ENCODE assay signal across 7 cellular contexts in genomic region chr12:79977861-79978260, GRCh38. TPM values are rescaled to one million over a fixed set of nuclear protein-coding genes. Genes with fewer than 3 reads are reported as not detected.
A peak's percentile ranks its signal among the peaks of the same experiment; 100 is the strongest.
DNase-seq lines count a peak whose midpoint lies in the region; ATAC-seq, FAIRE-seq and TF ChIP-seq lines count a peak whose summit lies in the region.
"Not testable (repeated sequence)": the region's sequence is repeated elsewhere in the genome, so short reads cannot be mapped to it uniquely, and the experiment has no call there.

No MANE protein-coding gene starts in this region.

- CTCF ChIA-PET in IMR-90 (lab: Yijun Ruan, JAX), result not testable (repeated sequence)

- not testable (repeated sequence) for H2AK5ac ChIP-seq in IMR-90 (ENCODE audit: low read depth, low read length)

- H3K27ac ChIP-seq in IMR-90 (ENCODE audit: insufficient read depth, low read length); astrocyte (ENCODE audit: low read depth, low read length); epithelial cell of prostate; foreskin keratinocyte; pancreas: not testable (repeated sequence)

- H3K4me1 ChIP-seq in IMR-90 (ENCODE audit: control insufficient read depth, insufficient read depth, low read length); astrocyte (ENCODE audit: insufficient read depth, low read length); foreskin keratinocyte; pancreas: not testable (repeated sequence)

- H4K20me1 ChIP-seq in IMR-90 (ENCODE audit: insufficient read depth, low read length); astrocyte (ENCODE audit: insufficient read depth, low read length): not testable (repeated sequence)

- not testable (repeated sequence) for H3K4me3 ChIP-seq in IMR-90 (ENCODE audit: insufficient read depth, low read depth, low read length); astrocyte (ENCODE audit: insufficient read depth, low read depth, low read length); pancreas

- H2BK20ac ChIP-seq in IMR-90 (ENCODE audit: low read depth, low read length), result not testable (repeated sequence)

- H3K9me3 Mint-ChIP-seq in astrocyte (ENCODE audit: unreplicated experiment), result not testable (repeated sequence)

- TF ChIP-seq CTCF in IMR-90 (conservative IDR thresholded peaks at IDR 0.05; ENCODE audit: low read depth, low read length); astrocyte (IDR thresholded peaks at IDR 0.05; ENCODE audit: insufficient read depth, low read depth, low read length); foreskin keratinocyte (conservative IDR thresholded peaks at IDR 0.05); pancreas (IDR thresholded peaks at IDR 0.05): not testable (repeated sequence)

- not testable (repeated sequence) for H3K4ac ChIP-seq in IMR-90 (ENCODE audit: low read depth, low read length)

- not testable (repeated sequence) for H3K27me3 Mint-ChIP-seq in astrocyte (ENCODE audit: low read depth, unreplicated experiment)

- H3K4me1 Mint-ChIP-seq in astrocyte (ENCODE audit: low read depth, unreplicated experiment), result peaks cover 16% of the 10 kb centered on the region

- H2AK9ac ChIP-seq in IMR-90 (replicated peaks; ENCODE audit: low read depth, low read length, poor library complexity), result not testable (repeated sequence)

- H4K8ac ChIP-seq in IMR-90 (ENCODE audit: low read depth in 2 of 2, low read length in 2 of 2), result not testable (repeated sequence)

- not testable (repeated sequence) for H3K14ac ChIP-seq in IMR-90 (replicated peaks; ENCODE audit: low read depth, low read length)

- BruUV-seq in IMR-90 (replicated peaks; lab: Mats Ljungman, UMichigan), result not testable (repeated sequence)

- DNase-seq in Caki2 (ENCODE audit: low read depth) (peak; percentile 27), IMR-90 (peak; percentile 72), astrocyte (ENCODE audit: low read depth) (peak; percentile 58), epithelial cell of prostate (ENCODE audit: low read depth, low spot score) (peak; percentile 52), foreskin keratinocyte (peak; percentile 27 to 67), pancreas (peak in 1 of 6 donors; percentile 12)
- not testable (repeated sequence) for DNase-seq in GM12891 (ENCODE audit: insufficient read length, low spot score)

- H3K9me3 ChIP-seq in IMR-90 (ENCODE audit: control insufficient read depth, insufficient read depth, low read length); astrocyte (ENCODE audit: insufficient read depth, low read depth, low read length); pancreas: not testable (repeated sequence)

- POLR2A ChIA-PET in IMR-90 (lab: Charles Lee; ENCODE audit: unreplicated experiment), result not testable (repeated sequence)

- not testable (repeated sequence) for H2BK5ac ChIP-seq in IMR-90 (ENCODE audit: low read depth, low read length, poor library complexity, severe bottlenecking)

- dilution Hi-C loops in IMR-90 (cut with HindIII; ENCODE audit: low sequenced_read_pairs, unreplicated experiment), result not testable (repeated sequence)

- H3K27me3 ChIP-seq in IMR-90 (ENCODE audit: control insufficient read depth, insufficient read depth, low read length); astrocyte (ENCODE audit: insufficient read depth, low read length); foreskin keratinocyte; pancreas: not testable (repeated sequence)

- not testable (repeated sequence) for H2BK120ac ChIP-seq in IMR-90 (ENCODE audit: low read depth, low read length)

- intact Hi-C loops in IMR-90 (cut with micrococcal nuclease); pancreas (cut with DNase I): not testable (repeated sequence)

- H3K4me3 Mint-ChIP-seq in astrocyte (ENCODE audit: unreplicated experiment), result not testable (repeated sequence)

- not testable (repeated sequence) for H2AFZ ChIP-seq in IMR-90 (replicated peaks; ENCODE audit: low read length, poor library complexity); astrocyte (ENCODE audit: low read depth, low read length)

- H3K18ac ChIP-seq in IMR-90 (ENCODE audit: low read depth, low read length), result not testable (repeated sequence)

- not testable (repeated sequence) for H3K79me2 ChIP-seq in astrocyte (ENCODE audit: insufficient read depth, low read length)

- peak; percentile 11; the same call in 1 of the 2 replicates for ATAC-seq in IMR-90 (ENCODE audit: low read depth)
- peak; percentile 48 for ATAC-seq in foreskin keratinocyte
- ATAC-seq in pancreas, result peak; percentile 72 to 79 (median 74)

- not testable (repeated sequence) for H3K27ac Mint-ChIP-seq in astrocyte (ENCODE audit: unreplicated experiment)

- in situ Hi-C loops in Caki2 (cut with HindIII; ENCODE audit: low pct_unique_long_range_greater_than_20kb, low sequenced_read_pairs); IMR-90 (cut with MboI; ENCODE audit: low sequenced_read_pairs): not testable (repeated sequence)

- H4K5ac ChIP-seq in IMR-90 (ENCODE audit: low read depth, low read length), result not testable (repeated sequence)

- not testable (repeated sequence) for H3K9me1 ChIP-seq in IMR-90 (ENCODE audit: insufficient read depth, low read length)

- FAIRE-seq in GM12891 (lab: Jason Lieb, UNC) (peak; percentile 64), astrocyte (lab: Jason Lieb, UNC) (peak; percentile 17), pancreas (lab: Jason Lieb, UNC) (peak; percentile 26)

- H3K23ac ChIP-seq in IMR-90 (ENCODE audit: low read depth, low read length), result not testable (repeated sequence)

- H4K91ac ChIP-seq in IMR-90 (ENCODE audit: insufficient read depth, low read depth, low read length), result not testable (repeated sequence)

- WGBS in IMR-90 (ENCODE audit: extremely low coverage in 2 of 2, insufficient read length in 1 of 2), 2 experiments, result no CpG with 5 or more reads among the region's 2 CpGs
- 7% methylated on average over 2 of the region's 2 CpGs; no CpG with 5 or more reads in 1 of the 2 donors for WGBS in pancreas, 2 donors

- not testable (repeated sequence) for H3K36me3 ChIP-seq in IMR-90 (ENCODE audit: control insufficient read depth, insufficient read depth, low read length); astrocyte (ENCODE audit: insufficient read depth, low read length); pancreas

- not testable (repeated sequence) for H3K9ac ChIP-seq in IMR-90 (ENCODE audit: low read depth, low read length); astrocyte (ENCODE audit: low read length)

- H3K36me3 Mint-ChIP-seq in astrocyte (ENCODE audit: low read depth, unreplicated experiment), result not testable (repeated sequence)

- H3K56ac ChIP-seq in IMR-90 (ENCODE audit: extremely low read depth, insufficient read depth, low read length), result not testable (repeated sequence)

- H3K79me1 ChIP-seq in IMR-90 (ENCODE audit: low read depth in 1 of 2, low read length in 2 of 2), result not testable (repeated sequence)

- TF ChIP-seq POLR2A in GM12891 (IDR thresholded peaks at IDR 0.05; ENCODE audit: low read depth, low read length); IMR-90 (IDR thresholded peaks at IDR 0.05; ENCODE audit: low read depth, low read length): not testable (repeated sequence)

- not testable (repeated sequence) for H3K4me2 ChIP-seq in IMR-90 (ENCODE audit: low read depth, low read length); astrocyte (ENCODE audit: low read length)

- not testable (repeated sequence) for TF ChIP-seq RAD21 in IMR-90 (IDR thresholded peaks at IDR 0.05; ENCODE audit: low read length)

- H2BK15ac ChIP-seq in IMR-90 (ENCODE audit: low read depth, low read length), result not testable (repeated sequence)

RNA-seq across cellular contexts. Expression of gene PPP1R12A, which starts 43.0 kb away (rescaled TPM):
- total RNA-seq in Caki2 (2014; rRNA removed; shearing (Covaris generic); ENCODE audit: low replicate concordance), result 67.8 and 150 TPM in 2 replicates
- polyA plus RNA-seq in GM12891 (2012; ENCODE audit: low read depth, missing spikeins), result 27.2 TPM
- total RNA-seq in IMR-90 (2012; rRNA removed), result 112 and 204 TPM in 2 replicates
- polyA plus RNA-seq in IMR-90 (2012; rRNA removed), result 43.8 and 47.7 TPM in 2 replicates
- 8.5 and 8.9 TPM in 2 replicates for polyA plus RNA-seq in IMR-90 (2012; cell fraction: cytosol; rRNA removed)
- polyA plus RNA-seq in IMR-90 (2012; cell fraction: nucleus; rRNA removed; ENCODE audit: low replicate concordance), result 23.8 and 84.0 TPM in 2 replicates
- total RNA-seq in astrocyte, result 113 and 115 TPM in 2 replicates
- 50.1 and 66.2 TPM in 2 replicates for total RNA-seq in foreskin keratinocyte
- 10.5 and 11.8 TPM in 2 replicates for polyA plus RNA-seq in foreskin keratinocyte
- total RNA-seq in pancreas, result 10 to 100 TPM; 12.7 to 31.7 (median 16.0) TPM
- 10 to 100 TPM in 1 of 2 donors, 1 to 10 TPM in 1; 6.1 to 11.8 TPM for polyA plus RNA-seq in pancreas

Comparison
In these comparisons a context has a peak if more than half of its experiments do, and no peak if none do; other contexts are left out.
1. ATAC-seq: peak in every context shown above with its lines; median percentile 74 in pancreas; 48 in foreskin keratinocyte; 11 in IMR-90.